15 cellular contexts compared by ENCODE assay signal in genomic region chr3:183745300-183746098, GRCh38. TPM values are rescaled to one million over a fixed set of nuclear protein-coding genes. Genes with fewer than 3 reads are reported as not detected.
DNase-seq lines count a peak whose midpoint lies in the region; ATAC-seq, FAIRE-seq and TF ChIP-seq lines count a peak whose summit lies in the region.
"Had no signal": no experiment of that assay in that cellular context is flagged by ENCODE, and none has a peak within 500 bp of the region (broad histone marks: within the 10 kb centered on the region; RNA-seq: fewer than 3 reads in every experiment).

No MANE protein-coding gene starts in this region.

- no peak for FAIRE-seq in H54 (lab: Jason Lieb, UNC)
- FAIRE-seq: frontal cortex, GM12891 had no signal

- intact Hi-C loops in natural killer cell (cut with micrococcal nuclease) = no loop called here

- peaks cover 23% of the 10 kb centered on the region for H3K4me1 Mint-ChIP-seq in WTC11
- H3K4me1 Mint-ChIP-seq in natural killer cell = no peaks in the 10 kb centered on the region
- H3K4me1 Mint-ChIP-seq: T-cell had no signal

- H3K27me3 Mint-ChIP-seq in WTC11 (ENCODE audit: low read depth) (no peaks in the 10 kb centered on the region), natural killer cell (ENCODE audit: low read depth in 2 of 2) (no peaks in the 10 kb centered on the region)
- H3K27me3 Mint-ChIP-seq: IgD-negative memory B cell, T-cell had no signal

- POLR2A ChIA-PET in WTC11 (lab: Charles Lee) = no interaction called here

- TF ChIP-seq POLR2A in H54 (IDR thresholded peaks at IDR 0.05; ENCODE audit: low read depth, low read length) = no peak

- CTCF ChIA-PET in WTC11 (lab: Charles Lee) = no interaction called here

- no peak for TF ChIP-seq CTCF in WTC11 (IDR thresholded peaks at IDR 0.05)
- no peak for TF ChIP-seq CTCF in natural killer cell (IDR thresholded peaks at IDR 0.05)

- H3K4me3 Mint-ChIP-seq in WTC11 (no peak overlapping the region), natural killer cell (no peak overlapping the region)
- H3K4me3 Mint-ChIP-seq: activated naive CD4-positive, alpha-beta T cell treated with anti-CD3 and anti-CD28 coated beads for 36 hours; IgD-negative memory B cell; T-cell had no signal

- peaks cover 69% of the 10 kb centered on the region for H3K36me3 Mint-ChIP-seq in WTC11
- peaks cover 8% of the 10 kb centered on the region for H3K36me3 Mint-ChIP-seq in natural killer cell

- peak overlapping the region; percentile 88 for H3K27ac Mint-ChIP-seq in WTC11
- no peak overlapping the region for H3K27ac Mint-ChIP-seq in natural killer cell
- H3K27ac Mint-ChIP-seq: activated naive CD4-positive, alpha-beta T cell treated with anti-CD3 and anti-CD28 coated beads for 36 hours; IgD-negative memory B cell had no signal

- ATAC-seq in WTC11 (peak; percentile 84), GM21737 (IDR thresholded peaks at IDR 0.05; ENCODE audit: unreplicated experiment) (no peak), natural killer cell (no peak)
- ATAC-seq: T-cell had no signal

- DNase-seq in GM03348 (ENCODE audit: low spot score) (peak; percentile 41), WTC11 (ENCODE audit: low spot score) (no peak), iPS DF 19.7 (ENCODE audit: low read depth, low spot score) (peak; percentile 23), renal cortical epithelial cell (ENCODE audit: low read depth) (peak; percentile 50), H54 (ENCODE audit: insufficient read length, low spot score) (no peak), natural killer cell (no peak)
- DNase-seq: activated CD4-positive, alpha-beta T cell treated with anti-CD3 and anti-CD28 coated beads, Interleukin-2, amount 50 U/mL, for 48 hours; activated naive CD4-positive, alpha-beta T cell treated with anti-CD3 and anti-CD28 coated beads for 36 hours; GOT3; NCI-H187 treated with DMSO at 0.1 percent for 48 hours; T-cell had no signal

- H3K9me3 Mint-ChIP-seq in WTC11 = peaks cover 7% of the 10 kb centered on the region
- H3K9me3 Mint-ChIP-seq in natural killer cell = no peaks in the 10 kb centered on the region
- H3K9me3 Mint-ChIP-seq: activated naive CD4-positive, alpha-beta T cell treated with anti-CD3 and anti-CD28 coated beads for 36 hours; T-cell had no signal

TF ChIP-seq in WTC11, 78 proteins besides CTCF, POLR2A, EP300 and RAD21:
- TF ChIP-seq TCF7 (CRISPR knock-in tag; IDR thresholded peaks at IDR 0.05; ENCODE audit: low read depth) (no peak), GABPB1 (CRISPR knock-in tag; IDR thresholded peaks at IDR 0.05) (peak; percentile 72)

RNA-seq across cellular contexts. Expression of gene YEATS2, which starts 47.9 kb away (rescaled TPM):
- total RNA-seq in WTC11 (2021) (42.5 to 52.7 TPM (median 49.3 TPM) in 3 replicates), renal cortical epithelial cell (21.2 and 43.9 TPM in 2 replicates), natural killer cell (10 to 100 TPM; 23.1 to 25.8 (median 25.2) TPM)

Comparison
In these comparisons a context has a peak if more than half of its experiments do, and no peak if none do; other contexts are left out.
1. DNase-seq: peak in GM03348 (single experiment), iPS DF 19.7 (single experiment) and renal cortical epithelial cell (single experiment); none in WTC11 (single experiment), H54 (single experiment) and natural killer cell (single experiment).